In genomic region chr15:68590721-68591389, GRCh38 we compare ENCODE assay signal across 2 cellular contexts.
TF ChIP-seq lines count a peak whose summit lies in the region.

No MANE protein-coding gene starts in this region.

TF ChIP-seq in IMR-90, 13 proteins besides CTCF, POLR2A, EP300 and RAD21:
- no peak for TF ChIP-seq ELK1 (IDR thresholded peaks at IDR 0.05; ENCODE audit: borderline replicate concordance, low read depth, low read length)
- TF ChIP-seq FOS (IDR thresholded peaks at IDR 0.05; ENCODE audit: low read depth, low read length) = no peak

TF ChIP-seq in WTC11, 78 proteins besides CTCF, POLR2A, EP300 and RAD21:
- TF ChIP-seq USF1 (CRISPR knock-in tag; IDR thresholded peaks at IDR 0.05) (no peak), ZNF263 (CRISPR knock-in tag; IDR thresholded peaks at IDR 0.05; ENCODE audit: low read depth) (no peak), FOXP1 (CRISPR knock-in tag; IDR thresholded peaks at IDR 0.05; ENCODE audit: borderline replicate concordance) (no peak), AR (CRISPR knock-in tag; IDR thresholded peaks at IDR 0.05) (no peak), ATF2 (CRISPR knock-in tag; IDR thresholded peaks at IDR 0.05; ENCODE audit: borderline replicate concordance, low read depth) (no peak), ERG (CRISPR knock-in tag; IDR thresholded peaks at IDR 0.05) (no peak)
